ENCODE assay signal across 30 cellular contexts in the genomic region with DNA sequence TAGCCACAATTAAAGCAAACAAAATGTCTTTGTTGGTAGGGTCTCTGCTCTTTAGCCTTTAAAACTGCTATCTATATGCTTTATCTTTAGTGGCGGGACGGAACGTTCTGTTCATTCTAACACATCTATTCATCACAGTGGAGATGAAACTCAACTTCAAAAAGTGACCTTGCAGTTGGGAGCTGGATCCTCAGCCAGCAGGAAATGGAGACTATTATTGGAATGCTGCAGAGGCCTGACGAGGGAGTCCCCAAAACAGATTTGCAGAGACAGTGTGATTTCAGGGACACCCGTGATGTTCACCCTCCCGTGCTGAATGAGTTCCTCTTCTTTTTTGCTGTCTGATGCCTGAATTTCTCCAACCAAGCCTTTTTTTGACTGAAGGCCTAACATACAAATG.
"Had no signal": no experiment of that assay in that cellular context is flagged by ENCODE, and none has a peak within 500 bp of the region (broad histone marks: within the 10 kb centered on the region; RNA-seq: fewer than 3 reads in every experiment).

No MANE protein-coding gene starts in this region.

- H3K9me3 ChIP-seq: ascending aorta had no signal

- H3K27ac ChIP-seq: ascending aorta, cardiac muscle cell had no signal

- H3K27me3 ChIP-seq: ascending aorta, cardiac muscle cell had no signal

- H3K4me3 ChIP-seq: ascending aorta, cardiac muscle cell had no signal

- H3K4me1 ChIP-seq: ascending aorta had no signal

- FAIRE-seq: bronchial epithelial cell had no signal

- H3K36me3 ChIP-seq: ascending aorta, cardiac muscle cell had no signal

- DNase-seq: activated B cell treated with CpG ODN at 0.5 μM for 24 hours; activated CD4-positive, alpha-beta memory T cell treated with anti-CD3 and anti-CD28 coated beads for 36 hours; activated CD4-positive, alpha-beta T cell treated with anti-CD3 and anti-CD28 coated beads for 4 hours; activated CD4-positive, alpha-beta T cell treated with anti-CD3 and anti-CD28 coated beads, Interleukin-2, amount 10 ng/mL, durations not matched to agents 24 days and 14 days; activated CD4-positive, alpha-beta T cell treated with anti-CD3 and anti-CD28 coated beads, Interleukin-2, amount 50 U/mL, for 1 hour; activated CD4-positive, alpha-beta T cell treated with anti-CD3 and anti-CD28 coated beads, Interleukin-2, amount 50 U/mL, for 4 hours; activated CD4-positive, CD25-positive, alpha-beta regulatory T cell treated with anti-CD3 and anti-CD28 coated beads, Interleukin-2, amount 50 U/mL, for 72 hours; activated CD8-positive, alpha-beta memory T cell treated with anti-CD3 and anti-CD28 coated beads, Interleukin-2, amount 50 U/mL, for 4 hours; activated CD8-positive, alpha-beta T cell treated with anti-CD3 and anti-CD28 coated beads for 36 hours; activated effector memory CD4-positive, alpha-beta T cell treated with anti-CD3 and anti-CD28 coated beads, Interleukin-2, amount 50 U/mL, for 16 hours; activated gamma-delta T cell treated with Interleukin-2 at 50 U/mL for 16 hours; activated naive CD4-positive, alpha-beta T cell; activated naive CD4-positive, alpha-beta T cell treated with anti-CD3 and anti-CD28 coated beads for 36 hours; activated naive CD4-positive, alpha-beta T cell treated with anti-CD3 and anti-CD28 coated beads, Interleukin-2, amount 50 U/mL, for 16 hours; activated naive CD8-positive, alpha-beta T cell treated with anti-CD3 and anti-CD28 coated beads for 36 hours; activated T-cell treated with anti-CD3 and anti-CD28 coated beads for 4 hours; activated T-cell treated with anti-CD3 and anti-CD28 coated beads, Interleukin-2, amount 50 U/mL, for 1 hour; activated T-cell treated with anti-CD3 and anti-CD28 coated beads, Interleukin-2, amount 50 U/mL, for 4 hours; activated T-cell treated with anti-CD3 and anti-CD28 coated beads, Interleukin-2, amount 50 U/mL, for 72 hours; anterior cingulate cortex; caudate nucleus; cerebellar nuclear complex; T-helper 1 cell; T-helper 2 cell; T-helper 9 cell had no signal

- ATAC-seq: activated CD8-positive, alpha-beta T cell treated with anti-CD3 and anti-CD28 coated beads for 36 hours; activated naive CD4-positive, alpha-beta T cell treated with anti-CD3 and anti-CD28 coated beads, Interleukin-2, amount 50 U/mL, for 72 hours; activated T-cell treated with anti-CD3 and anti-CD28 coated beads, Interleukin-2, amount 50 U/mL, for 4 hours; activated T-cell treated with anti-CD3 and anti-CD28 coated beads, Interleukin-2, amount 50 U/mL, for 72 hours; activated T-helper 17 cell treated with anti-CD3 and anti-CD28 coated beads, Interleukin-2, amount 50 U/mL, for 72 hours had no signal
